ENCODE assay signal across 23 cellular contexts in genomic region chr10:26699631-26700030, GRCh38. TPM values are rescaled to one million over a fixed set of nuclear protein-coding genes. Genes with fewer than 3 reads are reported as not detected.
DNase-seq lines count a peak whose midpoint lies in the region; ATAC-seq, FAIRE-seq and TF ChIP-seq lines count a peak whose summit lies in the region.
"Had no signal": no experiment of that assay in that cellular context is flagged by ENCODE, and none has a peak within 500 bp of the region (broad histone marks: within the 10 kb centered on the region; RNA-seq: fewer than 3 reads in every experiment).

No MANE protein-coding gene starts in this region.

- POLR2A ChIA-PET in HepG2 (lab: Yijun Ruan, JAX) = no interaction called here
- POLR2A ChIA-PET in HCT116 (lab: Charles Lee) = interaction anchor here (0.9 kb wide), 1 partner anchor 1075 kb away, joined by 4 read pairs; no protein-coding TSS in a partner anchor

- H3K4me1 Mint-ChIP-seq in activated naive CD8-positive, alpha-beta T cell (ENCODE audit: low read depth) = peaks cover 31% of the 10 kb centered on the region
- peaks cover 28% of the 10 kb centered on the region for H3K4me1 Mint-ChIP-seq in stimulated activated effector memory CD8-positive, alpha-beta T cell treated with anti-CD3 and anti-CD28 coated beads, Interleukin-12 subunit alpha, Interleukin-12 subunit beta, amount 100 ng/mL, for 72 hours

- CTCF ChIA-PET in HepG2 (lab: Yijun Ruan, JAX; ENCODE audit: low intra/inter-chr PET ratio, low total read pairs) = no interaction called here
- CTCF ChIA-PET in HCT116 (lab: Charles Lee) = no interaction called here

- no peak overlapping the region for H2AFZ ChIP-seq in HepG2 (ENCODE audit: low read length)
- H2AFZ ChIP-seq in HCT116 (ENCODE audit: low read depth, low read length, poor library complexity, severe bottlenecking) = no peak overlapping the region
- H2AFZ ChIP-seq: GM23338 had no signal

- H3K27ac Mint-ChIP-seq in activated naive CD8-positive, alpha-beta T cell = no peak overlapping the region
- H3K27ac Mint-ChIP-seq in stimulated activated effector memory CD8-positive, alpha-beta T cell treated with anti-CD3 and anti-CD28 coated beads, Interleukin-12 subunit alpha, Interleukin-12 subunit beta, amount 100 ng/mL, for 72 hours = no peak overlapping the region
- H3K27ac Mint-ChIP-seq: activated T-cell treated with anti-CD3 and anti-CD28 coated beads, Interleukin-2, amount 50 U/mL, for 72 hours; GM23338; WTC11 had no signal

- no peaks in the 10 kb centered on the region for H3K9me3 Mint-ChIP-seq in activated naive CD8-positive, alpha-beta T cell (ENCODE audit: low read depth)
- no peaks in the 10 kb centered on the region for H3K9me3 Mint-ChIP-seq in stimulated activated effector memory CD8-positive, alpha-beta T cell treated with anti-CD3 and anti-CD28 coated beads, Interleukin-12 subunit alpha, Interleukin-12 subunit beta, amount 100 ng/mL, for 72 hours
- H3K9me3 Mint-ChIP-seq: activated T-cell treated with anti-CD3 and anti-CD28 coated beads, Interleukin-2, amount 50 U/mL, for 72 hours; effector memory CD8-positive, alpha-beta T cell had no signal

- peaks cover 2 to 9% of the 10 kb centered on the region in 2 experiments; a peak in 2 of 5 replicates for H3K36me3 ChIP-seq in HepG2 (replicated peaks in 1 of 2; ENCODE audit: control insufficient read depth in 1 of 2, insufficient read depth in 2 of 2, low read length in 2 of 2)
- H3K36me3 ChIP-seq in right lobe of liver = no peaks in the 10 kb centered on the region
- H3K36me3 ChIP-seq in HCT116 (ENCODE audit: control insufficient read depth in 1 of 2, insufficient read depth in 2 of 2, low read length in 2 of 2) = peaks cover 8 to 21% of the 10 kb centered on the region in 2 experiments; a peak in 2 of 4 replicates
- H3K36me3 ChIP-seq in body of pancreas (replicated peaks in 1 of 2; ENCODE audit: insufficient read depth in 1 of 2, low read depth in 2 of 2) = no peaks in the 10 kb centered on the region

- peaks cover 13% of the 10 kb centered on the region for H3K36me3 Mint-ChIP-seq in activated naive CD8-positive, alpha-beta T cell
- H3K36me3 Mint-ChIP-seq in stimulated activated effector memory CD8-positive, alpha-beta T cell treated with anti-CD3 and anti-CD28 coated beads, Interleukin-12 subunit alpha, Interleukin-12 subunit beta, amount 100 ng/mL, for 72 hours = peaks cover 52% of the 10 kb centered on the region

- no peak for TF ChIP-seq POLR2A in HepG2 (IDR thresholded peaks at IDR 0.05; ENCODE audit: insufficient read depth in 1 of 2, low read depth in 2 of 2, low read length in 2 of 2)
- no peak for TF ChIP-seq POLR2A in right lobe of liver (IDR thresholded peaks at IDR 0.05)
- TF ChIP-seq POLR2A in HCT116 (IDR thresholded peaks at IDR 0.05; ENCODE audit: borderline replicate concordance, extremely low read depth, insufficient read depth, insufficient read length) = no peak
- TF ChIP-seq POLR2A in body of pancreas (IDR thresholded peaks at IDR 0.05) = no peak

- no peak for DNase-seq in HepG2 (ENCODE audit: low spot score)
- no peak for DNase-seq in right lobe of liver
- DNase-seq in HCT116 (ENCODE audit: low read depth, low spot score) = no peak
- no peak for DNase-seq in stimulated activated effector memory CD8-positive, alpha-beta T cell treated with anti-CD3 and anti-CD28 coated beads, Interleukin-12 subunit alpha, Interleukin-12 subunit beta, amount 100 ng/mL, for 72 hours (ENCODE audit: low spot score in 2 of 2)
- no peak for DNase-seq in mesenteric fat pad (ENCODE audit: low spot score)
- no peak for DNase-seq in occipital lobe (lab: John Stamatoyannopoulos, UW)
- DNase-seq in body of pancreas = no peak
- DNase-seq: activated T-cell treated with anti-CD3 and anti-CD28 coated beads, Interleukin-2, amount 50 U/mL, for 72 hours; DMS79 treated with DMSO at 0.1 percent for 48 hours; effector memory CD8-positive, alpha-beta T cell; gastrocnemius medialis; hippocampal formation; left ventricle myocardium superior; NCI-H146; NCI-H510A treated with DMSO at 0.1 percent for 48 hours; NK-92 treated with Interleukin-12 subunit alpha and Interleukin-12 subunit beta, amount 100 ng/mL, for 24 hours; stimulated activated CD4-positive, alpha-beta T cell treated with anti-CD3 and anti-CD28 coated beads, Interleukin-1b, Interleukin-23, amount 100 ng/mL, for 48 hours; testis had no signal

- H3K9me3 ChIP-seq in HepG2 (ENCODE audit: low read length) (no peaks in the 10 kb centered on the region), right lobe of liver (no peaks in the 10 kb centered on the region), HCT116 (ENCODE audit: control insufficient read depth in 1 of 2, insufficient read depth in 1 of 2, low read depth in 1 of 2, low read length in 2 of 2) (no peaks in the 10 kb centered on the region), body of pancreas (no peaks in the 10 kb centered on the region)
- H3K9me3 ChIP-seq: gastrocnemius medialis, testis had no signal

- H4K20me1 ChIP-seq in HepG2 (ENCODE audit: insufficient read depth, low read length) = no peaks in the 10 kb centered on the region
- H4K20me1 ChIP-seq in HCT116 (ENCODE audit: insufficient read depth) = 0 out of 2 replicates have a peak, but pooled peaks cover 4% of the 10 kb centered on the region

- BruUV-seq in HepG2 (replicated peaks; lab: Mats Ljungman, UMichigan) (no TSS peak), HCT116 (replicated peaks; lab: Mats Ljungman, UMichigan) (no TSS peak)

- H3K4me1 ChIP-seq in HepG2 (ENCODE audit: insufficient read depth, low read length) = peaks cover 51% of the 10 kb centered on the region
- H3K4me1 ChIP-seq in right lobe of liver = peaks cover 0 to 22% (median 3%) of the 10 kb centered on the region in 4 donors
- peaks cover 5 to 18% of the 10 kb centered on the region in 2 experiments; a peak in 3 of 4 replicates for H3K4me1 ChIP-seq in HCT116 (ENCODE audit: control insufficient read depth in 1 of 2, insufficient read depth in 2 of 2, low read length in 2 of 2)
- H3K4me1 ChIP-seq in body of pancreas = peaks cover 17% of the 10 kb centered on the region

- no peak for TF ChIP-seq EP300 in HepG2 (IDR thresholded peaks at IDR 0.05; ENCODE audit: low read depth in 2 of 2, low read length in 2 of 2)
- TF ChIP-seq EP300 in HepG2 (CRISPR knock-in tag; IDR thresholded peaks at IDR 0.05; ENCODE audit: borderline replicate concordance) = no peak

- H3K9ac ChIP-seq in HepG2 (ENCODE audit: insufficient read depth, low read depth, low read length) (no peak overlapping the region), HCT116 (ENCODE audit: low read length) (no peak overlapping the region)

- RAD21 ChIA-PET in HCT116 (lab: Charles Lee; ENCODE audit: low non-redundant PET in 1 of 2, low total read pairs in 2 of 2, uncharacterized antibody in 2 of 2, unreplicated experiment in 2 of 2) = no interaction called here

- no peaks in the 10 kb centered on the region for H3K27me3 Mint-ChIP-seq in activated naive CD8-positive, alpha-beta T cell
- H3K27me3 Mint-ChIP-seq: effector memory CD8-positive, alpha-beta T cell had no signal

- H3K4me3 ChIP-seq in HepG2 (replicated peaks in 1 of 3; ENCODE audit: insufficient read depth in 1 of 3, low read depth in 2 of 3, low read length in 3 of 3) (no peak overlapping the region), right lobe of liver (no peak overlapping the region), HCT116 (replicated peaks in 1 of 2; ENCODE audit: low read depth in 1 of 2, low read length in 2 of 2) (no peak overlapping the region), body of pancreas (no peak overlapping the region)
- H3K4me3 ChIP-seq: gastrocnemius medialis, testis had no signal

- H3K27me3 ChIP-seq in HepG2 (ENCODE audit: control insufficient read depth in 1 of 2, insufficient read depth in 2 of 2, low read length in 2 of 2) (no peaks in the 10 kb centered on the region; a peak in 1 of 5 replicates), right lobe of liver (no peaks in the 10 kb centered on the region), HCT116 (ENCODE audit: insufficient read depth, low read length) (no peaks in the 10 kb centered on the region), body of pancreas (no peaks in the 10 kb centered on the region)
- H3K27me3 ChIP-seq: gastrocnemius medialis, testis had no signal

- WGBS in HepG2 (ENCODE audit: low lambda C conversion rate) = 98% methylated on average over 7 of the region's 7 CpGs
- WGBS in right lobe of liver (ENCODE audit: insufficient coverage, low coverage, low lambda C conversion rate, missing lambda C conversion rate) = 85% methylated on average over 3 of the region's 7 CpGs
- 97 to 98% methylated on average over 7 of the region's 7 CpGs for WGBS in body of pancreas, 2 donors

- peak overlapping the region; percentile 99 for H3K4me3 Mint-ChIP-seq in activated naive CD8-positive, alpha-beta T cell
- H3K4me3 Mint-ChIP-seq in stimulated activated effector memory CD8-positive, alpha-beta T cell treated with anti-CD3 and anti-CD28 coated beads, Interleukin-12 subunit alpha, Interleukin-12 subunit beta, amount 100 ng/mL, for 72 hours = peak overlapping the region; percentile 91

- intact Hi-C loops in HepG2 (cut with micrococcal nuclease; ENCODE audit: unreplicated experiment) (loop anchor here (10.0 kb wide), 1 partner anchor 455 kb away; the partner anchor contains the start of genes MASTL and YME1L1), right lobe of liver (cut with DNase I) (no loop called here), HCT116 (cut with micrococcal nuclease) (loop anchor here (10.0 kb wide), 2 partner anchors 95 to 165 kb away; partner anchors contain the start of gene ABI1), body of pancreas (cut with DNase I) (no loop called here)

- in situ Hi-C loops in HepG2 (cut with HindIII; ENCODE audit: extremely low pct_ligation_motif_present, low pct_unique_long_range_greater_than_20kb) = no loop called here

- H3K27ac ChIP-seq in HepG2 (ENCODE audit: extremely low read length, insufficient read depth, low read length) (no peak overlapping the region), right lobe of liver (no peak overlapping the region), HCT116 (ENCODE audit: low read depth, low read length) (no peak overlapping the region), body of pancreas (no peak overlapping the region)
- H3K27ac ChIP-seq: gastrocnemius medialis, testis had no signal

- FAIRE-seq in HepG2 (lab: Jason Lieb, UNC) = no peak
- FAIRE-seq: RCC 7860 had no signal

- H3K4me2 ChIP-seq in HepG2 (ENCODE audit: low read depth, low read length) (no peak overlapping the region), HCT116 (ENCODE audit: low read length) (peak overlapping the region; percentile 89; the same call in 1 of the 2 replicates)

- H3K9me2 ChIP-seq in HCT116 (ENCODE audit: insufficient read depth) = no peaks in the 10 kb centered on the region

- TF ChIP-seq CTCF in HepG2 (CRISPR knock-in tag; IDR thresholded peaks at IDR 0.05) (no peak), right lobe of liver (IDR thresholded peaks at IDR 0.05) (no peak), HCT116 (IDR thresholded peaks at IDR 0.05 in 2 of 3, conservative IDR thresholded peaks at IDR 0.05 in 1 of 3; ENCODE audit: borderline replicate concordance in 1 of 3, insufficient read depth in 1 of 3, low read depth in 2 of 3, low read length in 2 of 3) (no peak), body of pancreas (IDR thresholded peaks at IDR 0.05) (no peak)

- H3K79me2 ChIP-seq in HepG2 (ENCODE audit: insufficient read depth, low read length) = peaks cover 48% of the 10 kb centered on the region
- H3K79me2 ChIP-seq in HCT116 (ENCODE audit: insufficient read depth, low read length) = peaks cover 69% of the 10 kb centered on the region

- TF ChIP-seq RAD21 in HepG2 (CRISPR knock-in tag; IDR thresholded peaks at IDR 0.05) (no peak), HCT116 (IDR thresholded peaks at IDR 0.05; ENCODE audit: low read depth) (no peak)

- ATAC-seq in HepG2 (no peak), right lobe of liver (no peak), HCT116 (no peak), body of pancreas (no peak)
- ATAC-seq in stimulated activated effector memory CD8-positive, alpha-beta T cell treated with anti-CD3 and anti-CD28 coated beads, Interleukin-12 subunit alpha, Interleukin-12 subunit beta, amount 100 ng/mL, for 72 hours = no peak
- ATAC-seq: activated T-cell treated with anti-CD3 and anti-CD28 coated beads, Interleukin-2, amount 50 U/mL, for 72 hours; effector memory CD8-positive, alpha-beta T cell; esophagus mucosa; gastrocnemius medialis; GM23338; left ventricle myocardium superior; WTC11 had no signal

RNA-seq across cellular contexts. Expression of gene PDSS1, which starts 2.1 kb away (rescaled TPM):
- total RNA-seq in HepG2 (2016; rRNA removed; fragmentation: Illumina TruSeq; extraction: Trizol) = 19.3 and 23.0 TPM in 2 replicates
- total RNA-seq in HepG2 (2016; cell fraction: cytosol; rRNA removed; fragmentation: Illumina TruSeq; extraction: Trizol; ENCODE audit: low read depth) = 8.9 and 10.4 TPM in 2 replicates
- 18.1 and 24.0 TPM in 2 replicates for total RNA-seq in HepG2 (2016; cell fraction: insoluble cytoplasmic fraction; rRNA removed; fragmentation: Illumina TruSeq; extraction: Trizol)
- 13.9 and 14.1 TPM in 2 replicates for total RNA-seq in HepG2 (2016; cell fraction: membrane; rRNA removed; fragmentation: Illumina TruSeq; extraction: Trizol)
- total RNA-seq in HepG2 (2016; cell fraction: nucleus; rRNA removed; fragmentation: Illumina TruSeq; extraction: Trizol) = 18.5 and 18.6 TPM in 2 replicates
- polyA plus RNA-seq in HepG2 (2011; rRNA removed) = 14.9 and 18.7 TPM in 2 replicates
- 12.4 and 13.6 TPM in 2 replicates for polyA plus RNA-seq in HepG2 (2011; cell fraction: cytosol; rRNA removed)
- polyA plus RNA-seq in HepG2 (2011; cell fraction: nucleus; rRNA removed) = 11.2 and 14.0 TPM in 2 replicates
- polyA plus RNA-seq in HepG2 (2012) = 7.2 and 8.5 TPM in 2 replicates
- polyA plus RNA-seq in HepG2 (2016; cell fraction: cytosol; fragmentation: Illumina TruSeq; extraction: Trizol; ENCODE audit: low read depth) = 7.5 and 8.0 TPM in 2 replicates
- 23.8 and 26.4 TPM in 2 replicates for polyA plus RNA-seq in HepG2 (2016; cell fraction: insoluble cytoplasmic fraction; fragmentation: Illumina TruSeq; extraction: Trizol; ENCODE audit: low read depth)
- polyA plus RNA-seq in HepG2 (2016; cell fraction: membrane; fragmentation: Illumina TruSeq; extraction: Trizol; ENCODE audit: low read depth) = 11.8 and 11.9 TPM in 2 replicates
- polyA plus RNA-seq in HepG2 (2016; cell fraction: nucleus; fragmentation: Illumina TruSeq; extraction: Trizol; ENCODE audit: insufficient read depth, low read depth) = 30.9 and 33.0 TPM in 2 replicates
- 12.9 and 16.6 TPM in 2 replicates for polyA minus RNA-seq in HepG2 (2011; rRNA and poly(A)+ RNA removed; ENCODE audit: low replicate concordance)
- polyA minus RNA-seq in HepG2 (2011; cell fraction: cytosol; rRNA and poly(A)+ RNA removed) = 3.7 and 8.4 TPM in 2 replicates
- 16.9 and 20.2 TPM in 2 replicates for polyA minus RNA-seq in HepG2 (2011; cell fraction: nucleus; rRNA and poly(A)+ RNA removed)
- total RNA-seq in right lobe of liver = 10 to 100 TPM in 2 of 6 experiments, 1 to 10 TPM in 4; 2.3 to 15.9 (median 4.1) TPM
- total RNA-seq in HCT116 (2021; ENCODE audit: unreplicated experiment) = 23.5 TPM
- 6.6 and 11.0 TPM in 2 replicates for polyA plus RNA-seq in HCT116 (2012)
- 7.5 TPM for total RNA-seq in mesenteric fat pad
- total RNA-seq in occipital lobe = 22.3 TPM
- 1 to 10 TPM; 1.6 to 9.3 TPM for total RNA-seq in body of pancreas

Comparison
In these comparisons a context has a peak if more than half of its experiments do, and no peak if none do; other contexts are left out.
1. intact Hi-C loops: an anchor here in HepG2 (10.0 kb wide) and HCT116 (10.0 kb wide); none called in right lobe of liver and body of pancreas.